ENCODE assay signal across 1 cellular context in the genomic region with DNA sequence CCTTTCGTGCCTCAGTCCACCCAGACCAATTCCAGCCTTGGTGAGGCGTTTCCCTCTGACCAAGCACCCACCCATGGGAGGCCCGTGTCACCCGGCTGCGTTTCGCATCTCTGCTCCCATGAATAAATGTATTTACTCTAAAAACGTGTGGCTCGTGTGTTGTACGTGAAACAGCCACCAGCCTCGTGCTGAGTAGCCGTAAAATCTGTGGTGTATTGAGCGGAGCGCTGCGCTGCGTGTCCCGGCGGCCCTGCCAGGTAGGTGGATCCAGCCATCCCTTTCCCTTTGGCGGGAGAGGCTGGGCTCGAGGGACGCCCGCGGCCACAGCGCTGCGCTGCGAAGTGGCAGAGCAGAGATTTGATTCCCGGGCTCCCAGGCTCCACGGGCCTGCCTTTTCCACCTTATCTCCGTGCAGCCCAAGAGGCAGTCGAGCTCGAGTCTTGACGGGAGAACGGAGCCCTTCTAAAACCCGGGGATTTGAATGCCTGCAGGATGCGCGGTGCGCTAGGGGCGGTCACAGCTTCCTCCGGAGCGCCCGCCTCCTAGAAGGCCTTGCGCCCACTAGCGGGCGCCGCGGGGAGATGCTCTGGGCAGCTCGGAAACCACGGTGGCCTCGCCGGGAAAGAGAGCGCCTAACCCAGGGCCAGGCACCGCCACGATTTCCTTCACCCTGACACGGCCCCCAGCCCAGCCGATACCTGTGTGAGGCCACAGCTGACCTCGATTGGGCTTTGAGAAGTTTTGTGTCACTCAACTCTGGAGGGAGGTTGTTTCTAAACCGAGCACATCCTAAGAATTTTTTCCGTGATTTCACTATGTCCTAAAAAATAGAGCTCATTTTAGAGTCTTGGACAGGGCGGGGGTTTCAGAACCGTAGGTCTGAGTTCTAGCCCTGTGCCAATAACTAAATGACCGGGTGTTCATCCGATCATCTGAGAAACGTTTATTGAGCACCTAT.
TF ChIP-seq lines count a peak whose summit lies in the region.

No MANE protein-coding gene starts in this region.

TF ChIP-seq in IMR-90, 13 proteins besides CTCF, POLR2A, EP300 and RAD21:
- no peak for TF ChIP-seq RCOR1 (IDR thresholded peaks at IDR 0.05; ENCODE audit: insufficient replicate concordance, low read length)
- peak; percentile 44 for TF ChIP-seq SMC3 (IDR thresholded peaks at IDR 0.05; ENCODE audit: low read depth, low read length)
- no peak for TF ChIP-seq CHD1 (IDR thresholded peaks at IDR 0.05; ENCODE audit: low read depth, low read length)
- TF ChIP-seq USF2 (IDR thresholded peaks at IDR 0.05; ENCODE audit: low read depth, low read length), result no peak
- no peak for TF ChIP-seq MXI1 (IDR thresholded peaks at IDR 0.05; ENCODE audit: borderline replicate concordance, low read depth, low read length)
- TF ChIP-seq MAZ (IDR thresholded peaks at IDR 0.05; ENCODE audit: borderline replicate concordance, low read depth, low read length), result peak; percentile 27; the same call in 1 of the 2 replicates
- no peak for TF ChIP-seq MAFK (IDR thresholded peaks at IDR 0.05; ENCODE audit: low read depth, low read length)
- TF ChIP-seq, protein P1, sequence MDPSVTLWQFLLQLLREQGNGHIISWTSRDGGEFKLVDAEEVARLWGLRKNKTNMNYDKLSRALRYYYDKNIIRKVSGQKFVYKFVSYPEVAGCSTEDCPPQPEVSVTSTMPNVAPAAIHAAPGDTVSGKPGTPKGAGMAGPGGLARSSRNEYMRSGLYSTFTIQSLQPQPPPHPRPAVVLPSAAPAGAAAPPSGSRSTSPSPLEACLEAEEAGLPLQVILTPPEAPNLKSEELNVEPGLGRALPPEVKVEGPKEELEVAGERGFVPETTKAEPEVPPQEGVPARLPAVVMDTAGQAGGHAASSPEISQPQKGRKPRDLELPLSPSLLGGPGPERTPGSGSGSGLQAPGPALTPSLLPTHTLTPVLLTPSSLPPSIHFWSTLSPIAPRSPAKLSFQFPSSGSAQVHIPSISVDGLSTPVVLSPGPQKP (IDR thresholded peaks at IDR 0.05; ENCODE audit: borderline replicate concordance, low read depth, low read length), result no peak
- TF ChIP-seq CEBPB (IDR thresholded peaks at IDR 0.05; ENCODE audit: low read depth, low read length), result no peak
